ENCODE assay signal across 23 cellular contexts in genomic region chr14:104229621-104230041, GRCh38.
DNase-seq lines count a peak whose midpoint lies in the region; ATAC-seq, FAIRE-seq and TF ChIP-seq lines count a peak whose summit lies in the region.
"Had no signal": no experiment of that assay in that cellular context is flagged by ENCODE, and none has a peak within 500 bp of the region (broad histone marks: within the 10 kb centered on the region; RNA-seq: fewer than 3 reads in every experiment).

No MANE protein-coding gene starts in this region.

- 0 out of 2 replicates have a peak overlapping the region, but pooled peaks have one; percentile 29 for H2BK15ac ChIP-seq in H1 (ENCODE audit: low read length)

- BruUV-seq in mammary epithelial cell (replicated peaks; lab: Mats Ljungman, UMichigan), result no TSS peak

- no peak for TF ChIP-seq EP300 in H1 (IDR thresholded peaks at IDR 0.05; ENCODE audit: borderline replicate concordance in 1 of 2, low read depth in 2 of 2, low read length in 2 of 2)

- no peak overlapping the region for H3K23ac ChIP-seq in H1 (ENCODE audit: insufficient read length)

- no peaks in the 10 kb centered on the region for H3K36me3 Mint-ChIP-seq in neural progenitor cell

- H3K14ac ChIP-seq in H1 (ENCODE audit: insufficient read length), result no peak overlapping the region

- ATAC-seq in Right ventricle myocardium inferior, result no peak
- ATAC-seq in aorta (ENCODE audit: low FRiP score), result no peak
- no peak for ATAC-seq in HG02938 (IDR thresholded peaks at IDR 0.05; ENCODE audit: unreplicated experiment)
- ATAC-seq: HepG2 had no signal

- H3K27ac ChIP-seq in H1 (ENCODE audit: low read depth, low read length) (no peak overlapping the region), neural progenitor cell (no peak overlapping the region), aorta (ENCODE audit: low read depth in 1 of 2, low read length in 2 of 2) (no peak overlapping the region), mammary epithelial cell (ENCODE audit: insufficient read depth, low read depth, low read length) (no peak overlapping the region)

- peak overlapping the region; percentile 18 for H3K4me3 Mint-ChIP-seq in neural progenitor cell

- TF ChIP-seq RAD21 in H1 (IDR thresholded peaks at IDR 0.05 in 1 of 2, conservative IDR thresholded peaks at IDR 0.05 in 1 of 2; ENCODE audit: low read depth in 2 of 2, low read length in 2 of 2), result no peak

- H2BK5ac ChIP-seq in H1 (ENCODE audit: low read depth, low read length), result no peak overlapping the region

- WGBS in H1 (ENCODE audit: extremely low coverage in 1 of 2, insufficient coverage in 1 of 2, insufficient read length in 1 of 2, insufficient replicate concordance in 2 of 2, low coverage in 1 of 2, low lambda C conversion rate in 2 of 2, missing lambda C conversion rate in 1 of 2), 2 experiments, result 89% methylated on average over 19 of the region's 19 CpGs; no CpG with 5 or more reads in 1 of the 2 experiments
- 65 to 73% methylated on average over 19 of the region's 19 CpGs for WGBS in aorta, 2 donors
- WGBS in mammary epithelial cell (ENCODE audit: low coverage, missing lambda C conversion rate), result 79% methylated on average over 15 of the region's 19 CpGs

- H3K4me1 ChIP-seq in H1 (replicated peaks in 1 of 4; ENCODE audit: control insufficient read depth in 3 of 4, insufficient read depth in 4 of 4, low read length in 3 of 4), result peaks cover 0 to 5% (median 2%) of the 10 kb centered on the region in 4 experiments; a peak in 1 of 7 replicates
- no peaks in the 10 kb centered on the region for H3K4me1 ChIP-seq in neural progenitor cell
- no peaks in the 10 kb centered on the region for H3K4me1 ChIP-seq in aorta (ENCODE audit: control insufficient read depth in 1 of 2, insufficient read depth in 2 of 2, low read length in 2 of 2)
- no peaks in the 10 kb centered on the region for H3K4me1 ChIP-seq in mammary epithelial cell (ENCODE audit: insufficient read depth, low read length)

- H3K27ac Mint-ChIP-seq in neural progenitor cell, result no peak overlapping the region

- POLR2A ChIA-PET in H1 (lab: Charles Lee; ENCODE audit: partially characterized antibody), result interaction anchor here (0.9 kb wide), 1 partner anchor 10 kb away, joined by 5 read pairs; no protein-coding TSS in a partner anchor

- H3K36me3 ChIP-seq in H1 (ENCODE audit: control insufficient read depth in 2 of 4, insufficient read depth in 4 of 4, low read length in 3 of 4) (no peaks in the 10 kb centered on the region; a peak in 1 of 8 replicates), neural progenitor cell (no peaks in the 10 kb centered on the region), aorta (ENCODE audit: control insufficient read depth in 1 of 2, insufficient read depth in 2 of 2, low read length in 1 of 2) (no peaks in the 10 kb centered on the region), mammary epithelial cell (ENCODE audit: insufficient read depth, low read length) (no peaks in the 10 kb centered on the region)

- FAIRE-seq in H1 (lab: Jason Lieb, UNC), result no peak
- FAIRE-seq: GM12891, GM18507, H54, HepG2 had no signal

- H4K5ac ChIP-seq in H1 (ENCODE audit: insufficient read length, low read depth, low read length), result no peak overlapping the region

- H3K79me1 ChIP-seq in H1 (ENCODE audit: low read depth, low read length), result no peaks in the 10 kb centered on the region

- TF ChIP-seq CTCF in H1 (IDR thresholded peaks at IDR 0.05; ENCODE audit: control extremely low read depth in 1 of 3, insufficient read depth in 1 of 3, low read depth in 1 of 3, low read length in 3 of 3) (no peak), neural progenitor cell (IDR thresholded peaks at IDR 0.05) (no peak), mammary epithelial cell (conservative IDR thresholded peaks at IDR 0.05 in 1 of 2, IDR thresholded peaks at IDR 0.05 in 1 of 2; ENCODE audit: extremely low read depth in 1 of 2, insufficient read depth in 1 of 2, low read depth in 1 of 2, low read length in 2 of 2) (no peak)

- H2BK20ac ChIP-seq in H1 (ENCODE audit: low read length), result no peak overlapping the region

- no peaks in the 10 kb centered on the region for H3K79me2 ChIP-seq in H1 (ENCODE audit: control insufficient read depth in 1 of 2, insufficient read depth in 2 of 2, low read length in 2 of 2)
- no peaks in the 10 kb centered on the region for H3K79me2 ChIP-seq in neural progenitor cell (ENCODE audit: low read depth)
- no peaks in the 10 kb centered on the region for H3K79me2 ChIP-seq in mammary epithelial cell (ENCODE audit: insufficient read depth, low read length)

- H4K91ac ChIP-seq in H1 (replicated peaks; ENCODE audit: insufficient read length, low read length), result no peak overlapping the region

- dilution Hi-C loops in mammary epithelial cell (cut with HindIII; ENCODE audit: low sequenced_read_pairs), result loop anchor here (5.0 to 10.0 kb wide), 6 partner anchors 32 to 425 kb away; no protein-coding TSS in a partner anchor

- no peaks in the 10 kb centered on the region for H3K27me3 ChIP-seq in H1 (replicated peaks in 1 of 4; ENCODE audit: control insufficient read depth in 3 of 4, extremely low read depth in 1 of 4, insufficient read depth in 3 of 4, low read length in 3 of 4)
- no peaks in the 10 kb centered on the region for H3K27me3 ChIP-seq in neural progenitor cell
- no peaks in the 10 kb centered on the region for H3K27me3 ChIP-seq in aorta (ENCODE audit: control insufficient read depth in 1 of 2, insufficient read depth in 2 of 2, low read length in 1 of 2)
- H3K27me3 ChIP-seq in mammary epithelial cell (ENCODE audit: insufficient read depth, low read length), result no peaks in the 10 kb centered on the region

- no peak overlapping the region for H3K4me2 ChIP-seq in H1 (ENCODE audit: insufficient read depth in 1 of 2, low read depth in 2 of 2, low read length in 2 of 2)
- H3K4me2 ChIP-seq in neural progenitor cell, result no peak overlapping the region
- H3K4me2 ChIP-seq in mammary epithelial cell (ENCODE audit: insufficient read depth, low read depth, low read length), result no peak overlapping the region

- CTCF ChIA-PET in H1 (lab: Charles Lee; ENCODE audit: partially characterized antibody), result interaction anchor here (0.7 to 0.8 kb wide), 2 partner anchors 111 to 126 kb away, joined by 3 read pairs; no protein-coding TSS in a partner anchor
- CTCF ChIA-PET in mammary epithelial cell (lab: Charles Lee; ENCODE audit: low non-redundant PET), result no interaction called here

- no peak overlapping the region for H3K4ac ChIP-seq in H1 (replicated peaks; ENCODE audit: insufficient read length, low read depth, low read length)

- no peak overlapping the region for H2BK120ac ChIP-seq in H1 (replicated peaks; ENCODE audit: low read depth, low read length)

- H3K4me3 ChIP-seq in H1 (ENCODE audit: extremely low read depth in 1 of 4, insufficient read depth in 2 of 4, low read depth in 3 of 4, low read length in 4 of 4) (no peak overlapping the region), neural progenitor cell (no peak overlapping the region), aorta (ENCODE audit: low read length in 2 of 2) (no peak overlapping the region), mammary epithelial cell (replicated peaks in 1 of 3; ENCODE audit: insufficient read depth in 1 of 3, low read depth in 2 of 3, low read length in 3 of 3) (no peak overlapping the region)

- H4K20me1 ChIP-seq in H1 (replicated peaks in 1 of 2; ENCODE audit: control insufficient read depth in 1 of 2, insufficient read depth in 2 of 2, low read length in 2 of 2) (peaks cover 0 to 8% of the 10 kb centered on the region in 2 experiments), neural progenitor cell (ENCODE audit: low read depth) (no peaks in the 10 kb centered on the region), mammary epithelial cell (ENCODE audit: insufficient read depth, low read length) (no peaks in the 10 kb centered on the region)

- no peaks in the 10 kb centered on the region for H3F3A ChIP-seq in neural progenitor cell (ENCODE audit: low read depth)

- H3K9me3 Mint-ChIP-seq in neural progenitor cell, result peaks cover 5% of the 10 kb centered on the region

- H3K9me3 ChIP-seq in H1 (ENCODE audit: insufficient read depth in 2 of 2, low read depth in 1 of 2, low read length in 1 of 2), result peaks cover 16 to 21% of the 10 kb centered on the region in 2 experiments
- H3K9me3 ChIP-seq in neural progenitor cell (ENCODE audit: low read depth), result no peaks in the 10 kb centered on the region
- H3K9me3 ChIP-seq in aorta (ENCODE audit: control insufficient read depth, low read length), result peaks cover 6% of the 10 kb centered on the region
- H3K9me3 ChIP-seq in mammary epithelial cell (replicated peaks; ENCODE audit: insufficient read depth, low read length), result peaks cover 28% of the 10 kb centered on the region

- no peak overlapping the region for H3K18ac ChIP-seq in H1 (ENCODE audit: extremely low read depth, low read length)

- no peak overlapping the region for H2AFZ ChIP-seq in H1 (ENCODE audit: low read length)
- no peak overlapping the region for H2AFZ ChIP-seq in neural progenitor cell (replicated peaks)
- no peak overlapping the region for H2AFZ ChIP-seq in mammary epithelial cell (ENCODE audit: low read depth, low read length)

- peak overlapping the region; percentile 51; the same call in 1 of the 2 replicates for H4K8ac ChIP-seq in H1 (ENCODE audit: extremely low read depth, insufficient read depth, low read length)

- peak; percentile 27 for DNase-seq in Right ventricle myocardium inferior (ENCODE audit: missing footprints)
- no peak for DNase-seq in cardiac septum (ENCODE audit: low spot score)
- no peak for DNase-seq in H1 (ENCODE audit: low read depth in 1 of 2, low spot score in 2 of 2)
- DNase-seq in neural progenitor cell (ENCODE audit: low spot score), result no peak
- DNase-seq in aorta, result peak; percentile 36 to 49
- DNase-seq in mammary epithelial cell, result no peak
- DNase-seq in NCI-H526 treated with DMSO at 0.1 percent for 48 hours (lab: John Stamatoyannopoulos, UW), result no peak
- DNase-seq: 8988T; DMS 273 treated with DMSO at 0.1 percent for 48 hours; GF-D8; KG1; NCI-H1105; NCI-H1694 treated with DMSO at 0.1 percent for 48 hours; NCI-H2107; NCI-H226; NCI-H526; NK-92 treated with Interleukin-12 subunit alpha and Interleukin-12 subunit beta, amount 100 ng/mL, for 24 hours; SIG-M5 had no signal

- H2BK12ac ChIP-seq in H1 (ENCODE audit: low read depth, low read length), result no peak overlapping the region

- in situ Hi-C loops in mammary epithelial cell (cut with MboI; ENCODE audit: low sequenced_read_pairs in 2 of 2), result no loop called here

- H2AK5ac ChIP-seq in H1 (ENCODE audit: low read depth, low read length), result 0 out of 2 replicates have a peak overlapping the region, but pooled peaks have one; percentile 24

- peaks cover 9% of the 10 kb centered on the region; the same call in 1 of the 2 replicates for H3K23me2 ChIP-seq in H1 (ENCODE audit: low read depth, low read length)

- no peak overlapping the region for H3K9ac ChIP-seq in H1 (replicated peaks in 1 of 4; ENCODE audit: extremely low read depth in 1 of 4, low read depth in 3 of 4, low read length in 3 of 4)
- H3K9ac ChIP-seq in neural progenitor cell, result no peak overlapping the region
- H3K9ac ChIP-seq in mammary epithelial cell (ENCODE audit: insufficient read depth, low read length), result no peak overlapping the region

- no peak for TF ChIP-seq POLR2A in H1 (IDR thresholded peaks at IDR 0.05; ENCODE audit: control extremely low read depth in 1 of 2, low read depth in 2 of 2, low read length in 2 of 2)

- no peak overlapping the region for H3K56ac ChIP-seq in H1 (replicated peaks; ENCODE audit: insufficient read length, low read depth, low read length)

- peaks cover 6% of the 10 kb centered on the region for H3K4me1 Mint-ChIP-seq in neural progenitor cell

- intact Hi-C loops in Right ventricle myocardium inferior (cut with DNase I), result no loop called here
- intact Hi-C loops in cardiac septum (cut with DNase I), result no loop called here
- intact Hi-C loops in aorta (cut with DNase I), result no loop called here
- intact Hi-C loops in mammary epithelial cell (cut with micrococcal nuclease), result no loop called here

- H3K27me3 Mint-ChIP-seq in neural progenitor cell (ENCODE audit: insufficient read depth, low read depth), result peaks cover 5% of the 10 kb centered on the region

Comparison
In these comparisons a context has a peak if more than half of its experiments do, and no peak if none do; other contexts are left out.
1. DNase-seq: peak in Right ventricle myocardium inferior (single experiment) and aorta (2 of 2); none in cardiac septum (single experiment), H1 (0 of 2), neural progenitor cell (single experiment), mammary epithelial cell (single experiment) and NCI-H526 treated with DMSO at 0.1 percent for 48 hours (single experiment).